32 cellular contexts compared by ENCODE assay signal in genomic region chr7:16744518-16745250, GRCh38. TPM values are rescaled to one million over a fixed set of nuclear protein-coding genes. Genes with fewer than 3 reads are reported as not detected.
DNase-seq lines count a peak whose midpoint lies in the region; ATAC-seq and TF ChIP-seq lines count a peak whose summit lies in the region.
"Had no signal": no experiment of that assay in that cellular context is flagged by ENCODE, and none has a peak within 500 bp of the region (broad histone marks: within the 10 kb centered on the region; RNA-seq: fewer than 3 reads in every experiment).

No MANE protein-coding gene starts in this region.

- no peaks in the 10 kb centered on the region for H3K36me3 Mint-ChIP-seq in glutamatergic neuron (ENCODE audit: unreplicated experiment)
- H3K36me3 Mint-ChIP-seq: activated naive CD8-positive, alpha-beta T cell treated with anti-CD3 and anti-CD28 coated beads for 36 hours; stimulated activated naive B cell treated with anti-CD40 and anti-IgM and Interleukin-4, amounts not matched to agents 10 μg/mL and 1 μg/mL and 100 μg/mL, for 72 hours had no signal

- H3K27ac ChIP-seq in HUES64 (ENCODE audit: low read depth, low read length) (peak overlapping the region; percentile 51), RWPE1 (no peak overlapping the region)
- H3K27ac ChIP-seq: BLaER1, cardiac muscle cell, coronary artery, neutrophil, prostate gland, suprapubic skin, upper lobe of right lung had no signal

- H3K9me3 ChIP-seq in HUES64 (ENCODE audit: insufficient read depth, low read depth, low read length) = no peaks in the 10 kb centered on the region
- H3K9me3 ChIP-seq: BLaER1, neutrophil, prostate gland, suprapubic skin, upper lobe of right lung had no signal

- peak overlapping the region; percentile 82 for H3K27ac Mint-ChIP-seq in glutamatergic neuron (ENCODE audit: unreplicated experiment)
- H3K27ac Mint-ChIP-seq: activated CD8-positive, alpha-beta T cell treated with anti-CD3 and anti-CD28 coated beads, Interleukin-2, amount 10 ng/mL, durations not matched to agents 7 days and 5 days; activated naive CD8-positive, alpha-beta T cell treated with anti-CD3 and anti-CD28 coated beads for 36 hours; effector memory CD8-positive, alpha-beta T cell; stimulated activated naive B cell treated with anti-CD40 and anti-IgM and Interleukin-4, amounts not matched to agents 10 μg/mL and 1 μg/mL and 100 μg/mL, for 72 hours had no signal

- ATAC-seq in omental fat pad (ENCODE audit: low FRiP score) (no peak), GM21367 (IDR thresholded peaks at IDR 0.05; ENCODE audit: unreplicated experiment) (no peak)
- ATAC-seq: activated CD8-positive, alpha-beta T cell treated with anti-CD3 and anti-CD28 coated beads, Interleukin-2, amount 10 ng/mL, durations not matched to agents 7 days and 5 days; effector memory CD8-positive, alpha-beta T cell; esophagus mucosa; left cardiac atrium; stimulated activated naive B cell treated with anti-CD40 and anti-IgM and Interleukin-4, amounts not matched to agents 10 μg/mL and 1 μg/mL and 100 μg/mL, for 72 hours; upper lobe of right lung had no signal

- H3K4me1 Mint-ChIP-seq in glutamatergic neuron (ENCODE audit: low read depth, unreplicated experiment) = peaks cover 19% of the 10 kb centered on the region

- no peaks in the 10 kb centered on the region for H3K36me3 ChIP-seq in HUES64 (ENCODE audit: insufficient read depth, low read length)
- H3K36me3 ChIP-seq: BLaER1, cardiac muscle cell, neutrophil, prostate gland, suprapubic skin, upper lobe of right lung had no signal

- H3K9me3 Mint-ChIP-seq in glutamatergic neuron (ENCODE audit: unreplicated experiment) = peaks cover 9% of the 10 kb centered on the region
- H3K9me3 Mint-ChIP-seq: activated naive CD8-positive, alpha-beta T cell treated with anti-CD3 and anti-CD28 coated beads for 36 hours; effector memory CD8-positive, alpha-beta T cell; H9; stimulated activated naive B cell treated with anti-CD40 and anti-IgM and Interleukin-4, amounts not matched to agents 10 μg/mL and 1 μg/mL and 100 μg/mL, for 72 hours had no signal

- no peaks in the 10 kb centered on the region for H3K27me3 ChIP-seq in HUES64 (ENCODE audit: insufficient read depth, low read length)
- H3K27me3 ChIP-seq: BLaER1, cardiac muscle cell, neutrophil, suprapubic skin, upper lobe of right lung had no signal

- TF ChIP-seq CTCF in glutamatergic neuron (IDR thresholded peaks at IDR 0.05; ENCODE audit: partially characterized antibody, unreplicated experiment) (no peak), omental fat pad (IDR thresholded peaks at IDR 0.05) (no peak), RWPE1 (conservative IDR thresholded peaks at IDR 0.05; ENCODE audit: low read depth) (no peak)

- peak; percentile 59 for DNase-seq in DMS 273 (lab: John Stamatoyannopoulos, UW; ENCODE audit: unreplicated experiment)
- DNase-seq in NOMO-1 treated with dmso at 0.1 percent for 144 hours (lab: John Stamatoyannopoulos, UW; ENCODE audit: unreplicated experiment) = peak; percentile 26
- DNase-seq in glutamatergic neuron = peak; percentile 22
- DNase-seq in activated effector memory CD4-positive, alpha-beta T cell treated with anti-CD3 and anti-CD28 coated beads, Interleukin-2, amount 50 U/mL, for 16 hours = no peak
- DNase-seq in omental fat pad (ENCODE audit: low spot score) = no peak
- no peak for DNase-seq in RWPE1 (ENCODE audit: low spot score)
- DNase-seq: activated CD4-positive, CD25-positive, alpha-beta regulatory T cell treated with anti-CD3 and anti-CD28 coated beads, Interleukin-2, amount 50 U/mL, for 72 hours; activated CD8-positive, alpha-beta T cell treated with anti-CD3 and anti-CD28 coated beads, Interleukin-2, amount 10 ng/mL, durations not matched to agents 7 days and 5 days; activated effector memory CD4-positive, alpha-beta T cell treated with Interleukin-2 at 50 U/mL for 16 hours; activated naive CD8-positive, alpha-beta T cell treated with anti-CD3 and anti-CD28 coated beads for 36 hours; aorta; effector memory CD8-positive, alpha-beta T cell; foreskin fibroblast; H9; hippocampal formation; left cardiac atrium; NCI-H2029 treated with DMSO at 0.1 percent for 48 hours; NCI-H2227 treated with DMSO at 0.1 percent for 48 hours; NCI-H748 treated with DMSO at 0.1 percent for 48 hours; SHP77 treated with DMSO at 0.1 percent for 48 hours; stimulated activated CD4-positive, alpha-beta T cell treated with anti-CD3 and anti-CD28 coated beads, Interleukin-15, amount 100 ng/mL, for 24 hours; stimulated activated naive B cell treated with anti-CD40 and anti-IgM and Interleukin-4, amounts not matched to agents 10 μg/mL and 1 μg/mL and 100 μg/mL, for 72 hours; upper lobe of right lung had no signal

- peaks cover 13% of the 10 kb centered on the region for H3K4me1 ChIP-seq in HUES64 (ENCODE audit: insufficient read depth, low read length)
- H3K4me1 ChIP-seq: BLaER1, prostate gland had no signal

- H3K27me3 Mint-ChIP-seq in glutamatergic neuron (ENCODE audit: unreplicated experiment) = peaks cover 10% of the 10 kb centered on the region
- H3K27me3 Mint-ChIP-seq: activated naive CD8-positive, alpha-beta T cell treated with anti-CD3 and anti-CD28 coated beads for 36 hours had no signal

- H3K9ac ChIP-seq in HUES64 (ENCODE audit: low read depth, low read length) = no peak overlapping the region
- H3K9ac ChIP-seq: BLaER1 had no signal

- CTCF ChIA-PET in RWPE1 (lab: Yijun Ruan, JAX) = no interaction called here

- POLR2A ChIA-PET in RWPE1 (lab: Yijun Ruan, JAX; ENCODE audit: low non-redundant PET) = no interaction called here

- H3K4me3 Mint-ChIP-seq in glutamatergic neuron (ENCODE audit: unreplicated experiment) = peak overlapping the region; percentile 53
- H3K4me3 Mint-ChIP-seq: activated CD8-positive, alpha-beta T cell treated with anti-CD3 and anti-CD28 coated beads, Interleukin-2, amount 10 ng/mL, durations not matched to agents 7 days and 5 days; activated naive CD8-positive, alpha-beta T cell treated with anti-CD3 and anti-CD28 coated beads for 36 hours; effector memory CD8-positive, alpha-beta T cell; H9; stimulated activated naive B cell treated with anti-CD40 and anti-IgM and Interleukin-4, amounts not matched to agents 10 μg/mL and 1 μg/mL and 100 μg/mL, for 72 hours had no signal

- WGBS in HUES64 = 87% methylated on average over 6 of the region's 6 CpGs

- no peak overlapping the region for H3K4me3 ChIP-seq in HUES64 (ENCODE audit: low read length)
- H3K4me3 ChIP-seq: BLaER1, cardiac muscle cell, coronary artery, prostate gland, suprapubic skin, upper lobe of right lung had no signal

RNA-seq across cellular contexts. Expression of gene TSPAN13, which starts 8.9 kb away (rescaled TPM):
- polyA plus RNA-seq in HUES64 (2013, experiment 1 of 2) = 25.2 TPM
- polyA plus RNA-seq in HUES64 (2013, experiment 2 of 2) = 29.4 TPM
- total RNA-seq in glutamatergic neuron (ENCODE audit: unreplicated experiment) (81.1 TPM), omental fat pad (100 to 1,000 TPM in 1 of 4 donors, 10 to 100 TPM in 3; 15.2 to 111 (median 30.5) TPM)

Comparison
In these comparisons a context has a peak if more than half of its experiments do, and no peak if none do; other contexts are left out.
1. DNase-seq: peak in DMS 273 (single experiment), NOMO-1 treated with dmso at 0.1 percent for 144 hours (single experiment) and glutamatergic neuron (single experiment); none in activated effector memory CD4-positive, alpha-beta T cell treated with anti-CD3 and anti-CD28 coated beads, Interleukin-2, amount 50 U/mL, for 16 hours (single experiment), omental fat pad (single experiment) and RWPE1 (single experiment).